In genomic region chr12:24389394-24389793, GRCh38 we compare ENCODE assay signal across 8 cellular contexts.
"Had no signal": no experiment of that assay in that cellular context is flagged by ENCODE, and none has a peak within 500 bp of the region (broad histone marks: within the 10 kb centered on the region; RNA-seq: fewer than 3 reads in every experiment).

No MANE protein-coding gene starts in this region.

- DNase-seq: GDM1, GF-D8 had no signal

- H3K4me3 ChIP-seq: GM12878 had no signal

- FAIRE-seq: G401.6, GM12878, GM12891, GM12892, GM18507, GM19239 had no signal

- ATAC-seq: GM12878 had no signal
